Comparison of ENCODE assay signal across 8 cellular contexts in the genomic region with DNA sequence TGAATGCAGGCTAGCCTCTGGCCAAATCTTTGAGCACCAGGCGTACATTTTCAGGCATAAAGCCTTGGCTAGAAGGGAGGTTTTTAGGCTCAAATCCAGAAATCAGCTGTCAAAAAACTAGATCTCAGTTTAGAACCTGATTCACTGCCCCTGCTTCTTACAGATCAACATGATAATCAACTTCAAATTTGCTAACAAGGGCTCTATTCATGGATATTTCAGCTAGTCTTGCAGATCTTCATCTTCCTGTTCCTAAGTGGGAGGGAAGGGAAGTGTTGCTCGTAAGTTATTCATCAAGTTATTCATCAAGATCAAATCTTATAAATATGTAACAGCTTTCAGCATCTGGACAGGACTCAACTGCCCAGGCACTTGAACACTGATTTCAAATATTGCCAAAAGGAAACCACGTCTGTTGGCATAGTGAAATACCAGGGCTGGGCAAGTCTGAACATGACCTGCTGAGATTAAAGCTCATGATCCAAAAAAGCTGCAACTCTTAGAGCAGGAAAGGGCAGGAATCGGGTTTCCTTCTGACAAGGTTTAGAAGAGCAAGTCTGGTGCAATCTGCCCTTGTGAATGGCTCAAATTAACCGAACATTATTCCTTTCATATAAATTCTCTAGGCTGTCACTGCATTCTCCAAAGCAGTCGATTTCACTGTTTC.
DNase-seq lines count a peak whose midpoint lies in the region; ATAC-seq, FAIRE-seq and TF ChIP-seq lines count a peak whose summit lies in the region.

No MANE protein-coding gene starts in this region.

- DNase-seq in AG09319 (ENCODE audit: extremely low read depth, low read depth) (peak; percentile 75), MV-4-11 (lab: John Stamatoyannopoulos, UW) (peak; percentile 33), amniotic epithelial cell (ENCODE audit: low read depth) (peak; percentile 54), iris pigment epithelial cell (ENCODE audit: low read depth) (peak; percentile 84), superior temporal gyrus (ENCODE audit: extremely low spot score) (peak; percentile 79), D721Med (ENCODE audit: insufficient read length, low spot score) (no peak)
- no peak for DNase-seq in stimulated activated effector memory CD8-positive, alpha-beta T cell treated with anti-CD3 and anti-CD28 coated beads, Interleukin-12 subunit alpha, Interleukin-12 subunit beta, amount 100 ng/mL, for 72 hours (ENCODE audit: low spot score in 2 of 2)

- no peaks in the 10 kb centered on the region for H3K36me3 Mint-ChIP-seq in stimulated activated effector memory CD8-positive, alpha-beta T cell treated with anti-CD3 and anti-CD28 coated beads, Interleukin-12 subunit alpha, Interleukin-12 subunit beta, amount 100 ng/mL, for 72 hours

- H3K9me3 Mint-ChIP-seq in stimulated activated effector memory CD8-positive, alpha-beta T cell treated with anti-CD3 and anti-CD28 coated beads, Interleukin-12 subunit alpha, Interleukin-12 subunit beta, amount 100 ng/mL, for 72 hours = peaks cover 3% of the 10 kb centered on the region

- no peak overlapping the region for H3K4me3 Mint-ChIP-seq in stimulated activated effector memory CD8-positive, alpha-beta T cell treated with anti-CD3 and anti-CD28 coated beads, Interleukin-12 subunit alpha, Interleukin-12 subunit beta, amount 100 ng/mL, for 72 hours

- no peaks in the 10 kb centered on the region for H3K4me1 Mint-ChIP-seq in stimulated activated effector memory CD8-positive, alpha-beta T cell treated with anti-CD3 and anti-CD28 coated beads, Interleukin-12 subunit alpha, Interleukin-12 subunit beta, amount 100 ng/mL, for 72 hours

- no peak for FAIRE-seq in D721Med (lab: Jason Lieb, UNC)

- no peak for TF ChIP-seq CTCF in AG09319 (IDR thresholded peaks at IDR 0.05; ENCODE audit: low read depth, low read length)
- no peak for TF ChIP-seq CTCF in D721Med (IDR thresholded peaks at IDR 0.05; ENCODE audit: insufficient read depth, missing control alignments)

- no peak overlapping the region for H3K27ac Mint-ChIP-seq in stimulated activated effector memory CD8-positive, alpha-beta T cell treated with anti-CD3 and anti-CD28 coated beads, Interleukin-12 subunit alpha, Interleukin-12 subunit beta, amount 100 ng/mL, for 72 hours

- no peak for ATAC-seq in HG03159 (IDR thresholded peaks at IDR 0.05; ENCODE audit: unreplicated experiment)
- ATAC-seq in stimulated activated effector memory CD8-positive, alpha-beta T cell treated with anti-CD3 and anti-CD28 coated beads, Interleukin-12 subunit alpha, Interleukin-12 subunit beta, amount 100 ng/mL, for 72 hours = no peak

Comparison
In these comparisons a context has a peak if more than half of its experiments do, and no peak if none do; other contexts are left out.
1. DNase-seq: peak in AG09319 (single experiment), MV-4-11 (single experiment), amniotic epithelial cell (single experiment), iris pigment epithelial cell (single experiment) and superior temporal gyrus (single experiment); none in D721Med (single experiment) and stimulated activated effector memory CD8-positive, alpha-beta T cell treated with anti-CD3 and anti-CD28 coated beads, Interleukin-12 subunit alpha, Interleukin-12 subunit beta, amount 100 ng/mL, for 72 hours (0 of 2).